17 cellular contexts compared by ENCODE assay signal in the genomic region with DNA sequence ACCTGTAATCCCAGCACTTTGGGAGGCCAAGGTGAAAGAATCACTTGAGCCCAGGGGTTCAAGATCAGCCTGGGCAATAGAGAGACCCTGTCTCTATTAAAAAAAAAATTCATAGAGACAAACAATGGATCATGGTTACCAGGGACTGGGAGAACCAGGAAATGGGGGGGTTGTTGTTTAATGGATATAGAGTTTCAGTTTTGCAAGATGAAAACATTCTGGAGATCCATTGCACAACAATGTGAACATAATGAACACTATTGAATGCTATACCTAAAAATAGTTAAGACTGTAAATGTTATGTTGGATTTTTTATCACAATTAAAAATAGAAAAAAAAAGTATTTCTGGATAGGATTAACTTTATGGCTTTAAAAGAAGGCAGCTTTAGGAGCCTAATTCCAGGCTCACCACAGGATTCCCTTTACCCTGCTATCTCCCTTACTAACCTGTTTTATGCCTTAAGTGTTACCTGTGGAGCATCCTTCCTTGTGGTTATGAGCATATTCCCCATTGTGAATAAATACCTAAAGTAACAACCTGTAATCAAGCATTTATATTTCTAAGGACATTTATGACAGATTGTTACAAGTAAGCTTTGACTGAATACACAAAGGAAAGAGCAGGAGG. TPM values are rescaled to one million over a fixed set of nuclear protein-coding genes. Genes with fewer than 3 reads are reported as not detected.
DNase-seq lines count a peak whose midpoint lies in the region; ATAC-seq and TF ChIP-seq lines count a peak whose summit lies in the region.
"Had no signal": no experiment of that assay in that cellular context is flagged by ENCODE, and none has a peak within 500 bp of the region (broad histone marks: within the 10 kb centered on the region; RNA-seq: fewer than 3 reads in every experiment).

No MANE protein-coding gene starts in this region.

- H3K4me3 ChIP-seq in GM23338: no peak overlapping the region
- no peak overlapping the region for H3K4me3 ChIP-seq in endodermal cell (ENCODE audit: low read length)
- H3K4me3 ChIP-seq: coronary artery, K562, tibial artery had no signal

- no peak overlapping the region for H3K9ac ChIP-seq in endodermal cell (ENCODE audit: extremely low read depth, low read length, poor library complexity, severe bottlenecking)

- H3K36me3 Mint-ChIP-seq in GM23338 (ENCODE audit: low read depth) (peaks cover 6% of the 10 kb centered on the region), endodermal cell (ENCODE audit: low read depth) (no peaks in the 10 kb centered on the region), nephron progenitor cell (ENCODE audit: low read depth) (peaks cover 7% of the 10 kb centered on the region)

- H3K27me3 ChIP-seq in GM23338 (ENCODE audit: insufficient read depth) (no peaks in the 10 kb centered on the region), endodermal cell (ENCODE audit: control insufficient read depth, insufficient read depth, low read length, poor library complexity, severe bottlenecking) (no peaks in the 10 kb centered on the region)
- H3K27me3 ChIP-seq: tibial artery had no signal

- no peaks in the 10 kb centered on the region for H3K9me3 ChIP-seq in endodermal cell (ENCODE audit: control insufficient read depth, low read length)
- H3K9me3 ChIP-seq: tibial artery had no signal

- no peaks in the 10 kb centered on the region for H3K9me2 ChIP-seq in GM23338 (ENCODE audit: insufficient read depth)

- no peaks in the 10 kb centered on the region for H3K36me3 ChIP-seq in GM23338 (ENCODE audit: insufficient read depth)
- no peaks in the 10 kb centered on the region for H3K36me3 ChIP-seq in endodermal cell (ENCODE audit: control insufficient read depth, insufficient read depth, low read length)
- H3K36me3 ChIP-seq: tibial artery had no signal

- H4K20me1 ChIP-seq in GM23338 (replicated peaks; ENCODE audit: insufficient read depth): no peaks in the 10 kb centered on the region

- H3F3A ChIP-seq in GM23338 (replicated peaks; ENCODE audit: low read depth): no peaks in the 10 kb centered on the region

- H3K4me1 ChIP-seq in GM23338 (ENCODE audit: insufficient read depth) (no peaks in the 10 kb centered on the region; the same call in 1 of the 2 replicates), endodermal cell (ENCODE audit: control insufficient read depth, insufficient read depth, low read length) (peaks cover 5% of the 10 kb centered on the region)

- H3K27ac Mint-ChIP-seq in GM23338 (peak overlapping the region; percentile 52; the same call in 1 of the 2 replicates), endodermal cell (peak overlapping the region; percentile 5), nephron progenitor cell (peak overlapping the region; percentile 75)
- H3K27ac Mint-ChIP-seq: activated T-cell treated with anti-CD3 and anti-CD28 coated beads, Interleukin-2, amount 50 U/mL, for 24 hours had no signal

- H3K27ac ChIP-seq in GM23338 (ENCODE audit: low read depth) (peak overlapping the region; percentile 21; the same call in 1 of the 2 replicates), endodermal cell (ENCODE audit: low read depth, low read length) (peak overlapping the region; percentile 92)
- H3K27ac ChIP-seq: coronary artery, tibial artery had no signal

- H3K4me3 Mint-ChIP-seq in GM23338 (no peak overlapping the region), endodermal cell (no peak overlapping the region), nephron progenitor cell (no peak overlapping the region)
- H3K4me3 Mint-ChIP-seq: activated T-cell treated with anti-CD3 and anti-CD28 coated beads, Interleukin-2, amount 50 U/mL, for 24 hours had no signal

- TF ChIP-seq CTCF in GM23338 (conservative IDR thresholded peaks at IDR 0.05; ENCODE audit: low read depth in 2 of 2): no peak
- no peak for TF ChIP-seq CTCF in endodermal cell (conservative IDR thresholded peaks at IDR 0.05)
- no peak for TF ChIP-seq CTCF in nephron progenitor cell (IDR thresholded peaks at IDR 0.05)

- no peaks in the 10 kb centered on the region for H3K79me2 ChIP-seq in GM23338 (replicated peaks; ENCODE audit: insufficient read depth)

- H3K4me1 Mint-ChIP-seq in GM23338 (peaks cover 11% of the 10 kb centered on the region; the same call in 2 of the 3 replicates), endodermal cell (peaks cover 7% of the 10 kb centered on the region), nephron progenitor cell (peaks cover 16% of the 10 kb centered on the region)

- no peak for TF ChIP-seq POLR2A in GM18505 (IDR thresholded peaks at IDR 0.05; ENCODE audit: borderline replicate concordance, extremely low read depth, insufficient read depth, insufficient read length)

- DNase-seq in GM23338 (ENCODE audit: low spot score): no peak
- DNase-seq in RPMI7951 (ENCODE audit: low read depth): peak; percentile 4
- no peak for DNase-seq in endodermal cell
- DNase-seq in nephron progenitor cell: no peak
- DNase-seq in NCI-H526 treated with DMSO at 0.1 percent for 48 hours (lab: John Stamatoyannopoulos, UW): no peak
- DNase-seq in activated CD4-positive, CD25-positive, alpha-beta regulatory T cell treated with anti-CD3 and anti-CD28 coated beads, Interleukin-2, amount 50 U/mL, for 72 hours: no peak
- no peak for DNase-seq in activated gamma-delta T cell (lab: John Stamatoyannopoulos, UW)
- DNase-seq: activated CD4-positive, alpha-beta T cell treated with anti-CD3 and anti-CD28 coated beads for 4 hours; activated T-cell treated with anti-CD3 and anti-CD28 coated beads, Interleukin-2, amount 50 U/mL, for 24 hours; DND-41; midbrain; NCI-H446 treated with DMSO at 0.1 percent for 48 hours; posterior cingulate gyrus; tibial artery had no signal

- H2AFZ ChIP-seq in GM23338: no peak overlapping the region

- H3K9me3 Mint-ChIP-seq in GM23338 (peaks cover 7% of the 10 kb centered on the region), endodermal cell (peaks cover 14% of the 10 kb centered on the region), nephron progenitor cell (peaks cover 16% of the 10 kb centered on the region)
- H3K9me3 Mint-ChIP-seq: activated T-cell treated with anti-CD3 and anti-CD28 coated beads, Interleukin-2, amount 50 U/mL, for 24 hours had no signal

- peaks cover 2% of the 10 kb centered on the region for H3K27me3 Mint-ChIP-seq in GM23338 (ENCODE audit: insufficient read depth, low read depth, poor library complexity)
- no peaks in the 10 kb centered on the region for H3K27me3 Mint-ChIP-seq in endodermal cell (ENCODE audit: insufficient read depth)
- H3K27me3 Mint-ChIP-seq in nephron progenitor cell (ENCODE audit: low read depth, poor library complexity): peaks cover under 1% of the 10 kb centered on the region

- H3K4me2 ChIP-seq in GM23338: 0 out of 2 replicates have a peak overlapping the region, but pooled peaks have one; percentile 1

- ATAC-seq in GM23338: peak; percentile 23; the same call in 2 of the 3 replicates
- ATAC-seq in GM18505 (IDR thresholded peaks at IDR 0.05; ENCODE audit: unreplicated experiment): no peak
- ATAC-seq: K562 had no signal

TF ChIP-seq in GM23338, 12 proteins besides CTCF, POLR2A, EP300 and RAD21 (continues in another document):
- TF ChIP-seq ZNF331 (CRISPR knock-in tag; IDR thresholded peaks at IDR 0.05; ENCODE audit: low read depth) (no peak), POLR2AphosphoS5 (IDR thresholded peaks at IDR 0.05; ENCODE audit: low read depth) (no peak)
- TF ChIP-seq, protein P1, sequence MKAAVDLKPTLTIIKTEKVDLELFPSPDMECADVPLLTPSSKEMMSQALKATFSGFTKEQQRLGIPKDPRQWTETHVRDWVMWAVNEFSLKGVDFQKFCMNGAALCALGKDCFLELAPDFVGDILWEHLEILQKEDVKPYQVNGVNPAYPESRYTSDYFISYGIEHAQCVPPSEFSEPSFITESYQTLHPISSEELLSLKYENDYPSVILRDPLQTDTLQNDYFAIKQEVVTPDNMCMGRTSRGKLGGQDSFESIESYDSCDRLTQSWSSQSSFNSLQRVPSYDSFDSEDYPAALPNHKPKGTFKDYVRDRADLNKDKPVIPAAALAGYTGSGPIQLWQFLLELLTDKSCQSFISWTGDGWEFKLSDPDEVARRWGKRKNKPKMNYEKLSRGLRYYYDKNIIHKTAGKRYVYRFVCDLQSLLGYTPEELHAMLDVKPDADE (IDR thresholded peaks at IDR 0.05): no peak

RNA-seq across cellular contexts. Expression of a gene that starts 45.1 kb away (rescaled TPM):
- 46.1 and 52.1 TPM in 2 replicates for total RNA-seq in GM23338 (2014; rRNA removed; shearing (Covaris generic))
- polyA plus RNA-seq in GM23338 (2016; fragmentation: Nextera tagmentation; extraction: Ambion mirVana): 53.5 and 54.8 TPM in 2 replicates
- 164 and 170 TPM in 2 replicates for total RNA-seq in RPMI7951 (2014; rRNA removed; shearing (Covaris generic))
- 10 to 100 TPM; 40.9 to 45.9 TPM for total RNA-seq in endodermal cell
- 56.5 TPM for polyA plus RNA-seq in endodermal cell (2013, experiment 1 of 2)
- polyA plus RNA-seq in endodermal cell (2013, experiment 2 of 2): 54.0 TPM

Comparison
In these comparisons a context has a peak if more than half of its experiments do, and no peak if none do; other contexts are left out.
1. H3K27ac Mint-ChIP-seq: peak in every context shown above with its lines; median percentile 75 in nephron progenitor cell; 52 in GM23338; 5 in endodermal cell.